Comparison of ENCODE assay signal across 1 cellular context in the genomic region with DNA sequence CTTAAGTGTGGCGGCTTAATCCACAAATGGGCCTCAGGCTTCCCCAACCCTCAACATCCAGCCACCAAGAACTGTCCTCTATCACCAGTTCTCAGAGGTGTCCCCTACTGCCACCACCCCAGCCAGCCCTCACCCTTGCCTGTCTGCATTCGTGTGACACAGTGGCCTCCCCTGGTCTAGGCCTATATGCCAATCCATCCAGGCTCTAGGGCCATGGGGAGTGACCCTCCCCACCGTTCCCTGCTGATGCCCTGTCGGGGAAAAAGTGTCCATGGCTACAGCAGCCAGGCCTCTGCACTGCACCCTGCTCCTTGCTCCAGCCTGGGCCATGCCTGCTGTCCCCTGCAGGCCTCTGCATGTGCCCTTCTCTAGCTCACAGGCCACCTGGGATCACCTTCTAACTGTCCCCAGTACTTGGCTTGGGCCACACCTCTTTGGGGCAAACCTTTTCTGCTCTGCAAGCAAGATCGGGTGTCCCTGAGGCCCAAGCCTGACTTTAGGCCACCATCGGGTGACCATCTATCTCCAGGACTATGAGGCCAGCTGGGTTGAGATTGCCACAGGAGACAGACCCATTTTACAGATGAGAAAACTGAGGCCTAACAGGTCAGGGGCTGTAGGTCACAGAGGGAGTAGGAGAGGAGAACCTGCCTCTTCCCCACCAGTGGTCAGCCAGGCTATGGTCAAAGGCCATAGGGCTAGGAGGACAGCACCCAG.
TF ChIP-seq lines count a peak whose summit lies in the region.

No MANE protein-coding gene starts in this region.

TF ChIP-seq in HepG2, 621 proteins besides CTCF, POLR2A, EP300 and RAD21 (continued from another document):
- no peak for TF ChIP-seq ZNF724P (CRISPR knock-in tag; IDR thresholded peaks at IDR 0.05; ENCODE audit: borderline replicate concordance)
